ENCODE assay signal across 22 cellular contexts in the genomic region with DNA sequence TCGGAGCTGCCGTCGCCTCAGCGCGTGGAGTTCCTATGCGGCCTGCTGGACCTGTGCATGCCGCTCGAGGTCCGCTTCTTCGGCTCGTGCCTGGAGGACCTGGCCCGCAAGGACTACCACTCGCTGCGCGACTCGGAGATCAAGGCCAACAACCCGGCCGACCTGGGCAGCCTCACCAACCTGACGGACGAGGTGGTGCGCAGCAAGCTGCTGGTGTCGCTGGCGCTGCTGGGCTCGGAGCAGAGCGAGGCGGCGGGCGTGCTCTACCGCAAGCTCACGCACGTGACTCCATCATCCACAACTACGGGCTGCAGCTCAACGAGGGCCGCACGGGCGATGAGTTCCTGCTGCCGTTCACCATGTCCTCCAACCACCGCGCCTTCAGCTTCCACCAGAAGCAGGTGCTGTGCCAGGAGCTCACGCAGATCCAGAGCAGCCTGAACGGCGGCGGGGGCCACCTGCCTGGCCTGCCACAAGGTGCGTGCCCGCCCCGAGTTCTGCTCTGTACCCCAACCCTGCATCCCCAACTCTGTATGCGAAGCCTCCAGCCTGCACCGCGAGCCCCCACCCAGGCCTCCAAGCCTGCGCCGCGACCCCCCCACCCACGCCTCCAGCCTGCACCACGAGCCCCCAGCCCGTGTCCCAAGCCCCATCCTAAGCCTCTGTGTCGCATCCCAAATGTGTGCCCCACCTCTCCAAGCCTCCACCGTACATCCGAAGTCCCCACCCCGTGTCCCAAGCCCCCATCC.
DNase-seq lines count a peak whose midpoint lies in the region; ATAC-seq and TF ChIP-seq lines count a peak whose summit lies in the region.
"Had no signal": no experiment of that assay in that cellular context is flagged by ENCODE, and none has a peak within 500 bp of the region (broad histone marks: within the 10 kb centered on the region; RNA-seq: fewer than 3 reads in every experiment).

No MANE protein-coding gene starts in this region.

- H3K36me3 Mint-ChIP-seq in CD14-positive monocyte (no peaks in the 10 kb centered on the region), chondrocyte (ENCODE audit: low read depth) (no peaks in the 10 kb centered on the region), natural killer cell (no peaks in the 10 kb centered on the region)
- H3K36me3 Mint-ChIP-seq: CD4-positive, alpha-beta memory T cell had no signal

- peaks cover 15 to 19% (median 19%) of the 10 kb centered on the region in 7 donors for H3K9me3 Mint-ChIP-seq in CD14-positive monocyte
- H3K9me3 Mint-ChIP-seq in chondrocyte (ENCODE audit: low read depth) = peaks cover 26% of the 10 kb centered on the region
- H3K9me3 Mint-ChIP-seq in natural killer cell = no peaks in the 10 kb centered on the region
- H3K9me3 Mint-ChIP-seq: CD4-positive, alpha-beta memory T cell had no signal

- H3K36me3 ChIP-seq in thyroid gland = no peaks in the 10 kb centered on the region
- H3K36me3 ChIP-seq: BE2C had no signal

- TF ChIP-seq CTCF in CD14-positive monocyte (IDR thresholded peaks at IDR 0.05) = no peak
- TF ChIP-seq CTCF in GM20000 (IDR thresholded peaks at IDR 0.05; ENCODE audit: extremely low read depth, missing control alignments) = no peak
- no peak for TF ChIP-seq CTCF in chondrocyte (IDR thresholded peaks at IDR 0.05)
- TF ChIP-seq CTCF in natural killer cell (IDR thresholded peaks at IDR 0.05) = no peak
- TF ChIP-seq CTCF in thyroid gland (IDR thresholded peaks at IDR 0.05) = no peak

- intact Hi-C loops in CD14-positive monocyte (cut with micrococcal nuclease) (no loop called here), natural killer cell (cut with micrococcal nuclease) (no loop called here), thyroid gland (cut with DNase I) (no loop called here)

- TF ChIP-seq POLR2A in thyroid gland (IDR thresholded peaks at IDR 0.05) = no peak

- no peak for DNase-seq in CD14-positive monocyte (ENCODE audit: low spot score)
- DNase-seq in GM20000 (ENCODE audit: low spot score) = peak; percentile 32
- peak; percentile 99 for DNase-seq in chondrocyte (ENCODE audit: low spot score)
- DNase-seq in natural killer cell = no peak
- DNase-seq in EL = no peak
- DNase-seq in activated CD4-positive, alpha-beta T cell treated with anti-CD3 and anti-CD28 coated beads, Interleukin-2, amount 50 U/mL, for 1 hour = no peak
- DNase-seq in thyroid gland = no peak
- no peak for DNase-seq in NCI-H1105 treated with DMSO at 0.1 percent for 48 hours (lab: John Stamatoyannopoulos, UW)
- DNase-seq: BE2C, Caco-2, DMS 273 treated with DMSO at 0.1 percent for 48 hours, DMS79 treated with DMSO at 0.1 percent for 48 hours, IMR-90, MV-4-11, NCI-H1694, NCI-H446, NCI-H526, Right ventricle myocardium superior, SW 1271 had no signal

- no peak overlapping the region for H3K27ac ChIP-seq in thyroid gland
- H3K27ac ChIP-seq: HL-60, KMS-11 had no signal

- H3K4me1 Mint-ChIP-seq in CD14-positive monocyte (peaks cover 22% of the 10 kb centered on the region), chondrocyte (ENCODE audit: low read depth) (no peaks in the 10 kb centered on the region), natural killer cell (peaks cover 40 to 68% of the 10 kb centered on the region in 2 donors)

- H3K4me1 ChIP-seq in thyroid gland = no peaks in the 10 kb centered on the region
- H3K4me1 ChIP-seq: BE2C, Caco-2 had no signal

- H3K4me3 Mint-ChIP-seq in CD14-positive monocyte = peak overlapping the region; percentile 6 to 50
- H3K4me3 Mint-ChIP-seq in chondrocyte (ENCODE audit: unreplicated experiment) = no peak overlapping the region
- H3K4me3 Mint-ChIP-seq in natural killer cell = peak overlapping the region; percentile 28

- no peaks in the 10 kb centered on the region for H3K27me3 ChIP-seq in thyroid gland
- H3K27me3 ChIP-seq: BE2C had no signal

- H3K9me3 ChIP-seq in thyroid gland = no peaks in the 10 kb centered on the region
- H3K9me3 ChIP-seq: BE2C had no signal

- H3K4me3 ChIP-seq in thyroid gland (replicated peaks in 1 of 3) = no peak overlapping the region

- H3K27me3 Mint-ChIP-seq in CD14-positive monocyte (ENCODE audit: low read depth in 3 of 3) (peaks cover 13 to 43% (median 25%) of the 10 kb centered on the region in 3 donors), chondrocyte (ENCODE audit: low read depth) (no peaks in the 10 kb centered on the region), natural killer cell (ENCODE audit: low read depth in 2 of 2) (no peaks in the 10 kb centered on the region)

- WGBS in thyroid gland, 2 donors = 78 to 79% methylated on average over 28 to 50 of the region's 59 CpGs

- H3K27ac Mint-ChIP-seq in CD14-positive monocyte (no peak overlapping the region), chondrocyte (ENCODE audit: unreplicated experiment) (no peak overlapping the region), natural killer cell (no peak overlapping the region)

- no peak for ATAC-seq in natural killer cell

Comparison
In these comparisons a context has a peak if more than half of its experiments do, and no peak if none do; other contexts are left out.
1. DNase-seq: peak in GM20000 (single experiment) and chondrocyte (single experiment); none in CD14-positive monocyte (single experiment), natural killer cell (single experiment), EL (single experiment), activated CD4-positive, alpha-beta T cell treated with anti-CD3 and anti-CD28 coated beads, Interleukin-2, amount 50 U/mL, for 1 hour (single experiment), thyroid gland (0 of 2) and NCI-H1105 treated with DMSO at 0.1 percent for 48 hours (single experiment).